Comparison of ENCODE assay signal across 16 cellular contexts in the genomic region with DNA sequence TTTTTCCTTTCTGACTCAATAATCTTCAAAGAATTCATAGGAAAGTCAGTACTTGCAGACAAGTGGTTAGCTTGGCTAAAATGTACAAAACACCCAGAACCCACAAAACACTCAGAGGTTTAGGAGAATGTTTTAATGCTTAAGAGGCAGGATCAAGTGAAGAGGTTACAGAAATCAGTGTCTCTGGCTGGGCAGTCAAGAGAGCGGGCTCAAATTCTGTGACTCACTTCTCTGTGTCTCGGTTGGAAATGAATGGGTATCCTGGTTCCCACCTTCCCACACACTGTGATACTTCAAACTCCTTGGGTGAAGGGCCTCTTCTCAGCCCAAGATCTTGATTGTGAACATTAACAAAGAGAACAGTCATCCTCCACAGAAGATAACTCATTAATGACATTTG. TPM values are rescaled to one million over a fixed set of nuclear protein-coding genes. Genes with fewer than 3 reads are reported as not detected.
DNase-seq lines count a peak whose midpoint lies in the region; TF ChIP-seq lines count a peak whose summit lies in the region.
"Had no signal": no experiment of that assay in that cellular context is flagged by ENCODE, and none has a peak within 500 bp of the region (broad histone marks: within the 10 kb centered on the region; RNA-seq: fewer than 3 reads in every experiment).

No MANE protein-coding gene starts in this region.

- H3K27me3 ChIP-seq in skeletal muscle satellite cell (ENCODE audit: control insufficient read depth, insufficient read depth, low read length), result peaks cover 31% of the 10 kb centered on the region
- H3K27me3 ChIP-seq: pancreas had no signal

- no peak overlapping the region for H3K9ac ChIP-seq in skeletal muscle satellite cell (ENCODE audit: low read depth, low read length)

- peaks cover 1% of the 10 kb centered on the region for H3K36me3 Mint-ChIP-seq in chondrocyte (ENCODE audit: low read depth)
- H3K36me3 Mint-ChIP-seq: CD8-positive, alpha-beta memory T cell had no signal

- DNase-seq in COLO829 (ENCODE audit: low spot score) (peak; percentile 56), chondrocyte (ENCODE audit: low spot score) (no peak), OCI-M1 (lab: John Stamatoyannopoulos, UW) (no peak), UCSD-AML1 (lab: John Stamatoyannopoulos, UW; ENCODE audit: unreplicated experiment) (no peak), NCI-H2227 (lab: John Stamatoyannopoulos, UW; ENCODE audit: unreplicated experiment) (no peak)
- DNase-seq: activated CD4-positive, alpha-beta T cell treated with anti-CD3 and anti-CD28 coated beads for 4 hours; activated gamma-delta T cell; CD8-positive, alpha-beta memory T cell; cerebellar nuclear complex; NCI-H2171 treated with DMSO at 0.1 percent for 48 hours; pancreas; SW 1271 had no signal

- H3K9me3 Mint-ChIP-seq in chondrocyte (ENCODE audit: low read depth), result no peaks in the 10 kb centered on the region
- H3K9me3 Mint-ChIP-seq: CD8-positive, alpha-beta memory T cell had no signal

- no peaks in the 10 kb centered on the region for H3K36me3 ChIP-seq in skeletal muscle satellite cell (ENCODE audit: insufficient read depth, low read length)

- H3K4me1 ChIP-seq in skeletal muscle satellite cell (ENCODE audit: control insufficient read depth, insufficient read depth, low read length), result peaks cover 48% of the 10 kb centered on the region

- TF ChIP-seq CTCF in GM12875 (IDR thresholded peaks at IDR 0.05; ENCODE audit: borderline replicate concordance, insufficient read depth, low read depth, low read length), result no peak
- TF ChIP-seq CTCF in chondrocyte (IDR thresholded peaks at IDR 0.05), result no peak

- no peak overlapping the region for H3K4me3 Mint-ChIP-seq in chondrocyte (ENCODE audit: unreplicated experiment)
- H3K4me3 Mint-ChIP-seq: CD8-positive, alpha-beta memory T cell had no signal

- H3K4me3 ChIP-seq in GM12875 (ENCODE audit: low read depth, low read length) (peak overlapping the region; percentile 67), skeletal muscle satellite cell (ENCODE audit: low read length) (no peak overlapping the region)

- peaks cover 38% of the 10 kb centered on the region for H3K4me1 Mint-ChIP-seq in chondrocyte (ENCODE audit: low read depth)

- H3K4me2 ChIP-seq in skeletal muscle satellite cell (ENCODE audit: low read length), result peak overlapping the region; percentile 62

- no peaks in the 10 kb centered on the region for H3K9me3 ChIP-seq in skeletal muscle satellite cell (replicated peaks; ENCODE audit: low read length)
- H3K9me3 ChIP-seq: pancreas had no signal

- peak overlapping the region; percentile 8 for H3K27ac Mint-ChIP-seq in chondrocyte (ENCODE audit: unreplicated experiment)

- peaks cover 21% of the 10 kb centered on the region for H3K27me3 Mint-ChIP-seq in chondrocyte (ENCODE audit: low read depth)

RNA-seq across cellular contexts. Expression of a gene that starts 3.8 kb away (rescaled TPM):
- total RNA-seq in chondrocyte, result not detected in 3 replicates
- total RNA-seq in skeletal muscle satellite cell (2012; rRNA removed), result not detected in 2 replicates
- total RNA-seq: HT-29, lung microvascular endothelial cell had no signal

RNA-seq across cellular contexts. Expression of a gene that starts 37.0 kb away (rescaled TPM):
- total RNA-seq in chondrocyte, result 3.1 to 4.4 TPM (median 3.4 TPM) in 3 replicates
- total RNA-seq in skeletal muscle satellite cell (2012; rRNA removed), result under 0.01 and 0.87 TPM in 2 replicates
